Comparison of ENCODE assay signal across 8 cellular contexts in the genomic region with DNA sequence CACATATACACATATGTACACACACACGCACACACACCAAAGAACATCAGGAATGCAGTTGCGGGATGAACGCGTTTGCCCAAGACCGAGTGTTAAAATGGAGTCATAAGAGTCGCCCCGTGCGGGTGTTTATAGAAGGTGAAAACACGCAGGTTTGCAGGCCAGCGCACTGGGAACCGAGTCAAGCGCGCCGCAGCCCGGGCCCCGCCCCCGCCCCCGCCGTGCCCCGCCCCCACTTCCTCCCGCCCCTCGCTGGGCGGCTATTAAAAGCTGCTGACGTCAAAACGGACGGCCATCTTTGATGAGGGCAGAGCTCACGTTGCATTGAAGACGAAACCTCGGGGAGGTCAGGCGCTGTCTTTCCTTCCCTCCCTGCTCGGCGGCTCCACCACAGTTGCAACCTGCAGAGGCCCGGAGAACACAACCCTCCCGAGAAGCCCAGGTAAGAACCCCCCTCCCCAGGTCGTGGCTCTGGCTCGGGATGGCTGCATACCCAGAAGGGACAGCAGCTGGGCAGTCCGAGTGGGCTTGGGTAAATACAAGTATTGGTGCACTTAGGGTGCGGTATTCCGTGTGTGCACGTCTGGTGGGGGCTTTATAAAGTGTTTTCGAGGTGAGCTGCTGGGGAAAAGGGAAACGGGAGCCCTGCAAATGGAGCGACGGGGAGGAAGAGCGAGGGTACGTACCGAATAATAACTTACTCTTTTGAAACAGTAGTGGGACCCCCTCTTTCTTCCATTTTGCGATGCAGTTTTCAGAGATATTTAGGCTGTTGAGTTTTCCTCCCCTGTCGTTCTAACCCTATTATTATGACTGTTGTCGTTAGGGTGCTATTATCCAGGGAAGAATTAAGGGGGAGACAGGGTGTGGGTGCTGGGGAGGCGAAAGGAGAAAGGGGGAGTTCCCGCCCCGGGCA. TPM values are rescaled to one million over a fixed set of nuclear protein-coding genes. Genes with fewer than 3 reads are reported as not detected.
DNase-seq lines count a peak whose midpoint lies in the region; ATAC-seq and TF ChIP-seq lines count a peak whose summit lies in the region.

A gene (plus strand): TSS at position 295 of the 916 bp plus-strand sequence. CDS start 56,662 bp downstream, outside the sequence.

- H3K27ac ChIP-seq in mammary epithelial cell (ENCODE audit: insufficient read depth, low read depth, low read length) (no peak within 1 kb of the TSS), iPS-20b (ENCODE audit: low read length) (no peak within 1 kb of the TSS), skeletal muscle tissue (ENCODE audit: low read depth, low read length) (no peak within 1 kb of the TSS)

- H3K79me2 ChIP-seq in mammary epithelial cell (ENCODE audit: insufficient read depth, low read length) = no peaks in the 10 kb centered on the region

- intact Hi-C loops in mammary epithelial cell (cut with micrococcal nuclease) = loop anchor here (1.0 to 5.0 kb wide), 3 partner anchors 103 to 240 kb away; no protein-coding TSS in a partner anchor

- in situ Hi-C loops in mammary epithelial cell (cut with MboI; ENCODE audit: low sequenced_read_pairs in 2 of 2) = no loop called here

- no peak for ATAC-seq in HG03520 (IDR thresholded peaks at IDR 0.05; ENCODE audit: unreplicated experiment)

- DNase-seq in DMS153 treated with DMSO at 0.1 percent for 48 hours (lab: John Stamatoyannopoulos, UW; ENCODE audit: unreplicated experiment) (peak; percentile 85), NCI-H1092 (lab: John Stamatoyannopoulos, UW) (peak; percentile 95), SW480 (ENCODE audit: low spot score) (peak; percentile 85), mammary epithelial cell (peak; percentile 47), LoVo (ENCODE audit: low spot score) (no peak)

- H3K9ac ChIP-seq in mammary epithelial cell (ENCODE audit: insufficient read depth, low read length) (no peak within 1 kb of the TSS), iPS-20b (ENCODE audit: low read depth, low read length) (peak within 1 kb of the TSS; percentile 67; the same call in 1 of the 2 replicates), skeletal muscle tissue (ENCODE audit: low read depth in 1 of 3, low read length in 3 of 3) (no peak within 1 kb of the TSS)

- H3K36me3 ChIP-seq in mammary epithelial cell (ENCODE audit: insufficient read depth, low read length) (no peaks in the 10 kb centered on the region), iPS-20b (ENCODE audit: insufficient read depth, low read depth, low read length) (no peaks in the 10 kb centered on the region), skeletal muscle tissue (ENCODE audit: control insufficient read depth in 3 of 3, insufficient read depth in 3 of 3, low read length in 3 of 3) (no peaks in the 10 kb centered on the region)

- peaks cover 12% of the 10 kb centered on the region for H3K4me1 ChIP-seq in mammary epithelial cell (ENCODE audit: insufficient read depth, low read length)
- peaks cover 7% of the 10 kb centered on the region; the same call in 1 of the 2 replicates for H3K4me1 ChIP-seq in iPS-20b (ENCODE audit: insufficient read depth, low read length)
- peaks cover 0 to 5% (median 4%) of the 10 kb centered on the region in 3 donors for H3K4me1 ChIP-seq in skeletal muscle tissue (ENCODE audit: control insufficient read depth in 3 of 3, insufficient read depth in 3 of 3, low read length in 3 of 3)

- dilution Hi-C loops in mammary epithelial cell (cut with HindIII; ENCODE audit: low sequenced_read_pairs) = no loop called here

- H3K27me3 ChIP-seq in mammary epithelial cell (ENCODE audit: insufficient read depth, low read length) (peaks cover 6% of the 10 kb centered on the region), iPS-20b (ENCODE audit: insufficient read depth, low read length) (peaks cover 54% of the 10 kb centered on the region), skeletal muscle tissue (ENCODE audit: control insufficient read depth in 3 of 3, insufficient read depth in 3 of 3, low read length in 3 of 3) (peaks cover 15 to 20% (median 15%) of the 10 kb centered on the region in 3 donors)

- CTCF ChIA-PET in mammary epithelial cell (lab: Charles Lee; ENCODE audit: low non-redundant PET) = no interaction called here

- H3K4me3 ChIP-seq in mammary epithelial cell (replicated peaks in 1 of 3; ENCODE audit: insufficient read depth in 1 of 3, low read depth in 2 of 3, low read length in 3 of 3) (peak within 1 kb of the TSS; percentile 29 to 37 (median 31)), iPS-20b (ENCODE audit: low read length) (peak within 1 kb of the TSS; percentile 80), skeletal muscle tissue (ENCODE audit: low read length in 3 of 3) (peak within 1 kb of the TSS; percentile 27 to 56 (median 39))

- no TSS peak for BruUV-seq in mammary epithelial cell (replicated peaks; lab: Mats Ljungman, UMichigan)

- 1% methylated on average over 21 of the region's 53 CpGs for WGBS in mammary epithelial cell (ENCODE audit: low coverage, missing lambda C conversion rate)

- peak within 1 kb of the TSS; percentile 71 for H2AFZ ChIP-seq in mammary epithelial cell (ENCODE audit: low read depth, low read length)

- TF ChIP-seq CTCF in mammary epithelial cell (conservative IDR thresholded peaks at IDR 0.05 in 1 of 2, IDR thresholded peaks at IDR 0.05 in 1 of 2; ENCODE audit: extremely low read depth in 1 of 2, insufficient read depth in 1 of 2, low read depth in 1 of 2, low read length in 2 of 2) = no peak

- peak within 1 kb of the TSS; percentile 92 for H3K4me2 ChIP-seq in mammary epithelial cell (ENCODE audit: insufficient read depth, low read depth, low read length)

- H3K9me3 ChIP-seq in mammary epithelial cell (replicated peaks; ENCODE audit: insufficient read depth, low read length) = no peaks in the 10 kb centered on the region
- H3K9me3 ChIP-seq in iPS-20b (ENCODE audit: insufficient read depth, low read depth, low read length) = no peaks in the 10 kb centered on the region
- no peaks in the 10 kb centered on the region for H3K9me3 ChIP-seq in skeletal muscle tissue (ENCODE audit: control insufficient read depth in 3 of 3, low read length in 3 of 3)

- no peaks in the 10 kb centered on the region for H4K20me1 ChIP-seq in mammary epithelial cell (ENCODE audit: insufficient read depth, low read length)

RNA-seq across cellular contexts. Expression of the gene that starts here (rescaled TPM):
- total RNA-seq in mammary epithelial cell (not detected), skeletal muscle tissue (4.2 TPM)
- not detected for polyA plus RNA-seq in mammary epithelial cell
- polyA minus RNA-seq in mammary epithelial cell = not detected

Comparison
In these comparisons a context has a peak if more than half of its experiments do, and no peak if none do; other contexts are left out.
1. Peak in DNase-seq, H3K4me3 ChIP-seq and H3K4me2 ChIP-seq in mammary epithelial cell; RNA of the gene not detected or under 1 TPM.